In genomic region chrX:110409925-110410324, GRCh38 we compare ENCODE assay signal across 15 cellular contexts. TPM values are rescaled to one million over a fixed set of nuclear protein-coding genes. Genes with fewer than 3 reads are reported as not detected.
DNase-seq lines count a peak whose midpoint lies in the region; ATAC-seq and TF ChIP-seq lines count a peak whose summit lies in the region.
"Had no signal": no experiment of that assay in that cellular context is flagged by ENCODE, and none has a peak within 500 bp of the region (broad histone marks: within the 10 kb centered on the region; RNA-seq: fewer than 3 reads in every experiment).

No MANE protein-coding gene starts in this region.

- H4K20me1 ChIP-seq in fibroblast of lung (ENCODE audit: control insufficient read depth, extremely low read depth, insufficient read depth, low read length) = no peaks in the 10 kb centered on the region

- H3K27me3 ChIP-seq in RWPE2 (ENCODE audit: insufficient read depth, poor library complexity, severe bottlenecking) (no peaks in the 10 kb centered on the region), fibroblast of lung (ENCODE audit: control insufficient read depth, insufficient read depth, low read length) (no peaks in the 10 kb centered on the region)
- H3K27me3 ChIP-seq: body of pancreas, vagina had no signal

- H3K9me3 ChIP-seq in RWPE2 (ENCODE audit: severe bottlenecking) = no peaks in the 10 kb centered on the region
- H3K9me3 ChIP-seq in fibroblast of lung (ENCODE audit: control insufficient read depth, insufficient read depth, low read depth, low read length) = no peaks in the 10 kb centered on the region
- H3K9me3 ChIP-seq: body of pancreas, psoas muscle, vagina had no signal

- no peak overlapping the region for H3K27ac Mint-ChIP-seq in activated naive CD4-positive, alpha-beta T cell treated with anti-CD3 and anti-CD28 coated beads for 36 hours
- no peak overlapping the region for H3K27ac Mint-ChIP-seq in activated naive CD4-positive, alpha-beta T cell treated with anti-CD3 and anti-CD28 coated beads, Interleukin-2, amount 10 ng/mL, durations not matched to agents 7 days and 5 days
- no peak overlapping the region for H3K27ac Mint-ChIP-seq in T-cell

- no peak overlapping the region for H2AFZ ChIP-seq in fibroblast of lung (ENCODE audit: low read length)

- H3K4me3 Mint-ChIP-seq in activated naive CD4-positive, alpha-beta T cell treated with anti-CD3 and anti-CD28 coated beads for 36 hours = no peak overlapping the region
- H3K4me3 Mint-ChIP-seq in activated naive CD4-positive, alpha-beta T cell treated with anti-CD3 and anti-CD28 coated beads, Interleukin-2, amount 10 ng/mL, durations not matched to agents 7 days and 5 days = no peak overlapping the region
- no peak overlapping the region for H3K4me3 Mint-ChIP-seq in T-cell

- H3K27ac ChIP-seq in RWPE2 (ENCODE audit: poor library complexity, severe bottlenecking) = peak overlapping the region; percentile 29
- H3K27ac ChIP-seq in fibroblast of lung (ENCODE audit: insufficient read depth, low read length) = peak overlapping the region; percentile 12
- H3K27ac ChIP-seq: body of pancreas, C4-2B, psoas muscle, vagina had no signal

- no peaks in the 10 kb centered on the region for H3K79me2 ChIP-seq in fibroblast of lung (ENCODE audit: control insufficient read depth, insufficient read depth, low read length)

- CTCF ChIA-PET in activated naive CD4-positive, alpha-beta T cell treated with anti-CD3 and anti-CD28 coated beads for 36 hours (lab: Charles Lee) = interaction anchor here (0.9 to 14.9 kb wide), 4 partner anchors 9 to 262 kb away, joined by 3 to 374 read pairs (median 4); no protein-coding TSS in a partner anchor
- CTCF ChIA-PET in activated naive CD4-positive, alpha-beta T cell treated with anti-CD3 and anti-CD28 coated beads, Interleukin-2, amount 10 ng/mL, durations not matched to agents 7 days and 5 days (lab: Charles Lee) = interaction anchor here (1.5 to 25.3 kb wide), 2 partner anchors 10 to 250 kb away, joined by 5 to 409 read pairs; no protein-coding TSS in a partner anchor
- CTCF ChIA-PET in T-cell (lab: Charles Lee) = interaction anchor here (3.3 to 8.8 kb wide), 5 partner anchors 249 to 263 kb away, joined by 29 to 64 read pairs (median 34); no protein-coding TSS in a partner anchor

- POLR2A ChIA-PET in T-cell (lab: Charles Lee) = no interaction called here

- H3K9me3 Mint-ChIP-seq in activated naive CD4-positive, alpha-beta T cell treated with anti-CD3 and anti-CD28 coated beads for 36 hours = no peaks in the 10 kb centered on the region
- no peaks in the 10 kb centered on the region for H3K9me3 Mint-ChIP-seq in activated naive CD4-positive, alpha-beta T cell treated with anti-CD3 and anti-CD28 coated beads, Interleukin-2, amount 10 ng/mL, durations not matched to agents 7 days and 5 days
- H3K9me3 Mint-ChIP-seq in T-cell = no peaks in the 10 kb centered on the region

- H3K9ac ChIP-seq in fibroblast of lung (ENCODE audit: insufficient read depth, low read length) = no peak overlapping the region

- H3K4me3 ChIP-seq in RWPE2 (ENCODE audit: severe bottlenecking) (no peak overlapping the region), fibroblast of lung (replicated peaks in 1 of 4; ENCODE audit: control extremely low read depth in 1 of 4, insufficient read depth in 1 of 4, low read depth in 3 of 4, low read length in 4 of 4) (no peak overlapping the region)
- H3K4me3 ChIP-seq: body of pancreas, psoas muscle, vagina had no signal

- intact Hi-C loops in activated naive CD4-positive, alpha-beta T cell treated with anti-CD3 and anti-CD28 coated beads for 36 hours (cut with micrococcal nuclease) = loop anchor here (2.0 to 10.0 kb wide), 2 partner anchors 93 to 515 kb away; no protein-coding TSS in a partner anchor

- TF ChIP-seq CTCF in RWPE2 (IDR thresholded peaks at IDR 0.05; ENCODE audit: poor library complexity, severe bottlenecking) (no peak), fibroblast of lung (conservative IDR thresholded peaks at IDR 0.05 in 1 of 2, IDR thresholded peaks at IDR 0.05 in 1 of 2; ENCODE audit: low read depth in 1 of 2, low read length in 2 of 2) (no peak), omental fat pad (IDR thresholded peaks at IDR 0.05) (no peak)

- ATAC-seq in RWPE2 (ENCODE audit: low read depth) (peak; percentile 52), T-cell (replicated peaks in 1 of 4) (no peak), omental fat pad (ENCODE audit: low FRiP score) (no peak)
- ATAC-seq: psoas muscle had no signal

- H3K36me3 Mint-ChIP-seq in activated naive CD4-positive, alpha-beta T cell treated with anti-CD3 and anti-CD28 coated beads for 36 hours (ENCODE audit: low read depth) = no peaks in the 10 kb centered on the region
- H3K36me3 Mint-ChIP-seq in activated naive CD4-positive, alpha-beta T cell treated with anti-CD3 and anti-CD28 coated beads, Interleukin-2, amount 10 ng/mL, durations not matched to agents 7 days and 5 days = no peaks in the 10 kb centered on the region
- no peaks in the 10 kb centered on the region for H3K36me3 Mint-ChIP-seq in T-cell

- H3K4me2 ChIP-seq in fibroblast of lung (ENCODE audit: extremely low read depth, insufficient read depth, low read length) = no peak overlapping the region

- H3K4me1 Mint-ChIP-seq in activated naive CD4-positive, alpha-beta T cell treated with anti-CD3 and anti-CD28 coated beads for 36 hours (ENCODE audit: low read depth) = peaks cover 5% of the 10 kb centered on the region
- no peaks in the 10 kb centered on the region for H3K4me1 Mint-ChIP-seq in activated naive CD4-positive, alpha-beta T cell treated with anti-CD3 and anti-CD28 coated beads, Interleukin-2, amount 10 ng/mL, durations not matched to agents 7 days and 5 days
- H3K4me1 Mint-ChIP-seq in T-cell = peaks cover 2 to 10% (median 3%) of the 10 kb centered on the region in 3 donors

- H3K36me3 ChIP-seq in RWPE2 (ENCODE audit: low read depth) (no peaks in the 10 kb centered on the region), fibroblast of lung (ENCODE audit: control insufficient read depth, insufficient read depth, low read length) (no peaks in the 10 kb centered on the region)
- H3K36me3 ChIP-seq: vagina had no signal

- no peaks in the 10 kb centered on the region for H3K27me3 Mint-ChIP-seq in activated naive CD4-positive, alpha-beta T cell treated with anti-CD3 and anti-CD28 coated beads for 36 hours (ENCODE audit: low read depth)
- H3K27me3 Mint-ChIP-seq in activated naive CD4-positive, alpha-beta T cell treated with anti-CD3 and anti-CD28 coated beads, Interleukin-2, amount 10 ng/mL, durations not matched to agents 7 days and 5 days = peaks cover 4% of the 10 kb centered on the region
- peaks cover 2 to 47% of the 10 kb centered on the region in 2 donors for H3K27me3 Mint-ChIP-seq in T-cell

- DNase-seq in activated naive CD4-positive, alpha-beta T cell treated with anti-CD3 and anti-CD28 coated beads for 36 hours = peak; percentile 43
- no peak for DNase-seq in activated naive CD4-positive, alpha-beta T cell treated with anti-CD3 and anti-CD28 coated beads, Interleukin-2, amount 10 ng/mL, durations not matched to agents 7 days and 5 days
- DNase-seq in RWPE2 (ENCODE audit: low spot score) = no peak
- peak; percentile 48 to 64 for DNase-seq in fibroblast of lung (ENCODE audit: low read depth in 2 of 2)
- DNase-seq in stimulated activated CD8-positive, alpha-beta memory T cell treated with anti-CD3 and anti-CD28 coated beads, Interleukin-4, amount 100 ng/mL, for 48 hours = peak; percentile 36
- no peak for DNase-seq in iPS-NIHi11 (ENCODE audit: low spot score)
- DNase-seq in T-cell = no peak
- DNase-seq in omental fat pad (ENCODE audit: low spot score) = no peak
- DNase-seq: NCI-H2107, psoas muscle, Right ventricle myocardium superior had no signal

- H3K4me1 ChIP-seq in RWPE2 (ENCODE audit: insufficient read depth, poor library complexity, severe bottlenecking) (peaks cover 20% of the 10 kb centered on the region), fibroblast of lung (ENCODE audit: control insufficient read depth, extremely low read depth, insufficient read depth, low read length) (peaks cover 9% of the 10 kb centered on the region)
- H3K4me1 ChIP-seq: body of pancreas, psoas muscle had no signal

RNA-seq across cellular contexts. Expression of gene RTL9, which starts 51.3 kb away (rescaled TPM):
- total RNA-seq in activated naive CD4-positive, alpha-beta T cell treated with anti-CD3 and anti-CD28 coated beads for 36 hours = not detected
- total RNA-seq in fibroblast of lung (under 0.01 and 0.17 TPM in 2 replicates), T-cell (not detected), omental fat pad (under 1 TPM; 0.12 to 0.46 (median 0.20) TPM)
- polyA plus RNA-seq in fibroblast of lung = 0.09 and 0.18 TPM in 2 replicates
- 0.16 and 0.45 TPM in 2 replicates for polyA plus RNA-seq in fibroblast of lung (2012)
- 0.47 and 0.78 TPM in 2 replicates for polyA minus RNA-seq in fibroblast of lung (ENCODE audit: low replicate concordance)
- total RNA-seq: body of pancreas, lung microvascular endothelial cell, vagina had no signal

Comparison
In these comparisons a context has a peak if more than half of its experiments do, and no peak if none do; other contexts are left out.
1. DNase-seq: peak in activated naive CD4-positive, alpha-beta T cell treated with anti-CD3 and anti-CD28 coated beads for 36 hours (single experiment), fibroblast of lung (2 of 2) and stimulated activated CD8-positive, alpha-beta memory T cell treated with anti-CD3 and anti-CD28 coated beads, Interleukin-4, amount 100 ng/mL, for 48 hours (single experiment); none in activated naive CD4-positive, alpha-beta T cell treated with anti-CD3 and anti-CD28 coated beads, Interleukin-2, amount 10 ng/mL, durations not matched to agents 7 days and 5 days (single experiment), RWPE2 (single experiment), iPS-NIHi11 (single experiment), T-cell (0 of 34) and omental fat pad (single experiment).